11 cellular contexts compared by ENCODE assay signal in the genomic region with DNA sequence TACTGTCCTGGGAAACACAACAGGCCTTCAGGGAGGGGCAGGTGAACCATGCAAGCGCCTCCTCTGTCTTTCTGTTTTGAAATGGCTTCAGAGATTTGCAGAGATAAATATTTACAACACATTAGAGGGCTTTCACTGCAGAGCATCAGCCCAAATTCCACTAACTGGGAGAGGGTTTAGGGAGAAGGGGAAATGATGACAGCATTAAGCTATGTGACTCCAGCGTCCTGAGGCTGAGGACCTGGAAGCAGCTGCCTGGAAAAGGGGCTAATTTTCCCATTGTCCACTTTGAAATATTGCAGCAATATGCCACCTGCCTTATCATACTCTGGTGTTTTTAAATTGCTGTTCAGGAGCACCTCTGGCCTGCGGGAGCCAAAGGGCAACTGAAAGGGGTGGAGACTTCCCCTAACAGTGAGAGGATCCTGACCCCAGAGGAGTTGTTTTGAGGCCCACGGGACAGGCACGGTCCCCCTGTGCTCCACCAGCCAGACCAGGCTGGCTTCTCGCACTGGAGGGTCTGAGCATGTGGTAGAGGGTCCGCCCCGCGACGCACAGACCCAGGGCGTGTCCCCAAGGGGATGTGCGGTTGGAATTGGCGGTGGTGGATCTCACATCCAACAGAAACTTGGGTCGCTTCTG.
DNase-seq lines count a peak whose midpoint lies in the region; ATAC-seq lines count a peak whose summit lies in the region.
"Had no signal": no experiment of that assay in that cellular context is flagged by ENCODE, and none has a peak within 500 bp of the region (broad histone marks: within the 10 kb centered on the region; RNA-seq: fewer than 3 reads in every experiment).

No MANE protein-coding gene starts in this region.

- no peak overlapping the region for H4K8ac ChIP-seq in neuronal stem cell (ENCODE audit: low read depth, low read length)

- peak overlapping the region in 2 of 4 donors; percentile 7 to 82 for H3K4me3 Mint-ChIP-seq in CD4-positive, CD25-positive, alpha-beta regulatory T cell
- H3K4me3 Mint-ChIP-seq in activated CD4-positive, alpha-beta T cell treated with anti-CD3 and anti-CD28 coated beads for 36 hours = no peak overlapping the region
- H3K4me3 Mint-ChIP-seq: activated CD4-positive, alpha-beta memory T cell treated with anti-CD3 and anti-CD28 coated beads, Interleukin-2, amount 10 ng/mL, durations not matched to agents 7 days and 5 days had no signal

- H3K4me3 ChIP-seq in CD4-positive, CD25-positive, alpha-beta regulatory T cell (ENCODE audit: low read depth, low read length) = no peak overlapping the region
- no peak overlapping the region for H3K4me3 ChIP-seq in neuronal stem cell (ENCODE audit: low read length in 2 of 2)

- CTCF ChIA-PET in activated CD4-positive, alpha-beta T cell treated with anti-CD3 and anti-CD28 coated beads for 36 hours (lab: Charles Lee) = no interaction called here

- no CpG with 5 or more reads among the region's 14 CpGs for WGBS in neuronal stem cell (ENCODE audit: extremely low coverage in 2 of 2, insufficient read length in 2 of 2, insufficient replicate concordance in 1 of 2), 2 donors

- no peaks in the 10 kb centered on the region for H3K9me3 ChIP-seq in CD4-positive, CD25-positive, alpha-beta regulatory T cell (ENCODE audit: control insufficient read depth in 2 of 2, low read length in 2 of 2)
- no peaks in the 10 kb centered on the region for H3K9me3 ChIP-seq in neuronal stem cell (replicated peaks in 1 of 2; ENCODE audit: control insufficient read depth in 2 of 2, insufficient read depth in 1 of 2, low read depth in 1 of 2, low read length in 2 of 2)

- H3K18ac ChIP-seq in neuronal stem cell (ENCODE audit: low read length) = peak overlapping the region; percentile 64

- no peak for DNase-seq in CD4-positive, CD25-positive, alpha-beta regulatory T cell
- DNase-seq in NCI-H748 (lab: John Stamatoyannopoulos, UW; ENCODE audit: unreplicated experiment) (peak; percentile 46), fibroblast of gingiva (ENCODE audit: low read depth) (peak; percentile 73), neuronal stem cell (ENCODE audit: low spot score) (no peak), T-helper 9 cell (no peak)
- DNase-seq in activated T-cell treated with anti-CD3 and anti-CD28 coated beads, Interleukin-2, amount 50 U/mL, for 1 hour = no peak
- no peak for DNase-seq in stimulated activated CD4-positive, alpha-beta T cell treated with anti-CD3 and anti-CD28 coated beads, Interleukin-4, amount 100 ng/mL, for 4 hours
- DNase-seq in activated CD4-positive, alpha-beta T cell treated with anti-CD3 and anti-CD28 coated beads for 36 hours = no peak
- DNase-seq: activated CD4-positive, alpha-beta memory T cell treated with anti-CD3 and anti-CD28 coated beads, Interleukin-2, amount 10 ng/mL, durations not matched to agents 7 days and 5 days; effector memory CD4-positive, alpha-beta T cell; NCI-H510A treated with DMSO at 0.1 percent for 48 hours had no signal

- H3K4ac ChIP-seq in neuronal stem cell (ENCODE audit: low read length) = no peak overlapping the region

- H3K4me1 ChIP-seq in CD4-positive, CD25-positive, alpha-beta regulatory T cell (ENCODE audit: control insufficient read depth, insufficient read depth, low read length, poor library complexity, severe bottlenecking) = peaks cover 22% of the 10 kb centered on the region
- peaks cover 13 to 17% of the 10 kb centered on the region in 2 donors for H3K4me1 ChIP-seq in neuronal stem cell (ENCODE audit: control insufficient read depth in 2 of 2, insufficient read depth in 1 of 2, low read depth in 1 of 2, low read length in 2 of 2)

- no peak overlapping the region for H2AFZ ChIP-seq in neuronal stem cell (ENCODE audit: low read length)

- H2BK120ac ChIP-seq in neuronal stem cell (ENCODE audit: low read depth, low read length) = no peak overlapping the region

- peak overlapping the region; percentile 14 to 67 (median 67) for H3K27ac Mint-ChIP-seq in CD4-positive, CD25-positive, alpha-beta regulatory T cell
- no peak overlapping the region for H3K27ac Mint-ChIP-seq in activated CD4-positive, alpha-beta T cell treated with anti-CD3 and anti-CD28 coated beads for 36 hours
- H3K27ac Mint-ChIP-seq: activated CD4-positive, alpha-beta memory T cell treated with anti-CD3 and anti-CD28 coated beads, Interleukin-2, amount 10 ng/mL, durations not matched to agents 7 days and 5 days had no signal

- peaks cover 20 to 79% (median 44%) of the 10 kb centered on the region in 4 donors for H3K4me1 Mint-ChIP-seq in CD4-positive, CD25-positive, alpha-beta regulatory T cell
- peaks cover 27% of the 10 kb centered on the region for H3K4me1 Mint-ChIP-seq in activated CD4-positive, alpha-beta T cell treated with anti-CD3 and anti-CD28 coated beads for 36 hours

- no peak overlapping the region for H3K9ac ChIP-seq in neuronal stem cell (ENCODE audit: low read depth, low read length, poor library complexity)

- H2BK15ac ChIP-seq in neuronal stem cell (ENCODE audit: low read length) = no peak overlapping the region

- H3K14ac ChIP-seq in neuronal stem cell (ENCODE audit: low read length) = no peak overlapping the region

- no peaks in the 10 kb centered on the region for H3K36me3 Mint-ChIP-seq in CD4-positive, CD25-positive, alpha-beta regulatory T cell
- peaks cover 6% of the 10 kb centered on the region for H3K36me3 Mint-ChIP-seq in activated CD4-positive, alpha-beta T cell treated with anti-CD3 and anti-CD28 coated beads for 36 hours (ENCODE audit: low read depth)

- no peak overlapping the region for H3K4me2 ChIP-seq in neuronal stem cell (ENCODE audit: insufficient read depth, low read length, poor library complexity, severe bottlenecking)

- no peak overlapping the region for H2AK5ac ChIP-seq in neuronal stem cell (ENCODE audit: low read depth, low read length)

- ATAC-seq in CD4-positive, CD25-positive, alpha-beta regulatory T cell (ENCODE audit: low read depth in 2 of 2) = no peak
- ATAC-seq in activated CD4-positive, alpha-beta T cell treated with anti-CD3 and anti-CD28 coated beads for 36 hours = no peak

- no peaks in the 10 kb centered on the region for H3K27me3 Mint-ChIP-seq in CD4-positive, CD25-positive, alpha-beta regulatory T cell
- H3K27me3 Mint-ChIP-seq in activated CD4-positive, alpha-beta T cell treated with anti-CD3 and anti-CD28 coated beads for 36 hours = no peaks in the 10 kb centered on the region
- H3K27me3 Mint-ChIP-seq: activated CD4-positive, alpha-beta memory T cell treated with anti-CD3 and anti-CD28 coated beads, Interleukin-2, amount 10 ng/mL, durations not matched to agents 7 days and 5 days had no signal

- H3K23ac ChIP-seq in neuronal stem cell (ENCODE audit: low read depth, low read length, poor library complexity) = peak overlapping the region; percentile 19

- no peaks in the 10 kb centered on the region for H3K27me3 ChIP-seq in CD4-positive, CD25-positive, alpha-beta regulatory T cell (ENCODE audit: control insufficient read depth, insufficient read depth, low read length)
- H3K27me3 ChIP-seq in neuronal stem cell (ENCODE audit: control insufficient read depth in 3 of 3, insufficient read depth in 3 of 3, low read depth in 1 of 3, low read length in 3 of 3) = no peaks in the 10 kb centered on the region

- no peak overlapping the region for H2BK12ac ChIP-seq in neuronal stem cell (ENCODE audit: low read length)

- POLR2A ChIA-PET in activated CD4-positive, alpha-beta T cell treated with anti-CD3 and anti-CD28 coated beads for 36 hours (lab: Charles Lee) = no interaction called here

- H3K27ac ChIP-seq in CD4-positive, CD25-positive, alpha-beta regulatory T cell (ENCODE audit: insufficient read depth, low read length, poor library complexity, severe bottlenecking) = no peak overlapping the region
- H3K27ac ChIP-seq in neuronal stem cell (replicated peaks; ENCODE audit: low read length) = no peak overlapping the region

- H3K79me1 ChIP-seq in neuronal stem cell (ENCODE audit: low read depth, low read length) = no peaks in the 10 kb centered on the region

- no peak overlapping the region for H4K91ac ChIP-seq in neuronal stem cell (ENCODE audit: low read depth, low read length, poor library complexity)

- no peak overlapping the region for H2BK5ac ChIP-seq in neuronal stem cell (ENCODE audit: low read length)

- no peaks in the 10 kb centered on the region for H3K36me3 ChIP-seq in CD4-positive, CD25-positive, alpha-beta regulatory T cell (ENCODE audit: control insufficient read depth, insufficient read depth, low read length)
- H3K36me3 ChIP-seq in neuronal stem cell (replicated peaks in 1 of 2; ENCODE audit: control insufficient read depth in 2 of 2, insufficient read depth in 2 of 2, low read length in 2 of 2) = peaks cover 0 to 7% of the 10 kb centered on the region in 2 donors

- peaks cover 0 to 2% (median 0%) of the 10 kb centered on the region in 7 donors for H3K9me3 Mint-ChIP-seq in CD4-positive, CD25-positive, alpha-beta regulatory T cell
- no peaks in the 10 kb centered on the region for H3K9me3 Mint-ChIP-seq in activated CD4-positive, alpha-beta T cell treated with anti-CD3 and anti-CD28 coated beads for 36 hours (ENCODE audit: low read depth)
- H3K9me3 Mint-ChIP-seq: activated CD4-positive, alpha-beta memory T cell treated with anti-CD3 and anti-CD28 coated beads, Interleukin-2, amount 10 ng/mL, durations not matched to agents 7 days and 5 days had no signal

- intact Hi-C loops in activated CD4-positive, alpha-beta T cell treated with anti-CD3 and anti-CD28 coated beads for 36 hours (cut with DNase I, micrococcal nuclease) = no loop called here

Comparison
In these comparisons a context has a peak if more than half of its experiments do, and no peak if none do; other contexts are left out.
1. DNase-seq: peak in NCI-H748 (single experiment) and fibroblast of gingiva (single experiment); none in CD4-positive, CD25-positive, alpha-beta regulatory T cell (0 of 3), neuronal stem cell (single experiment), activated T-cell treated with anti-CD3 and anti-CD28 coated beads, Interleukin-2, amount 50 U/mL, for 1 hour (single experiment), stimulated activated CD4-positive, alpha-beta T cell treated with anti-CD3 and anti-CD28 coated beads, Interleukin-4, amount 100 ng/mL, for 4 hours (0 of 2), activated CD4-positive, alpha-beta T cell treated with anti-CD3 and anti-CD28 coated beads for 36 hours (single experiment) and T-helper 9 cell (single experiment).